ENCODE assay signal across 15 cellular contexts in the genomic region with DNA sequence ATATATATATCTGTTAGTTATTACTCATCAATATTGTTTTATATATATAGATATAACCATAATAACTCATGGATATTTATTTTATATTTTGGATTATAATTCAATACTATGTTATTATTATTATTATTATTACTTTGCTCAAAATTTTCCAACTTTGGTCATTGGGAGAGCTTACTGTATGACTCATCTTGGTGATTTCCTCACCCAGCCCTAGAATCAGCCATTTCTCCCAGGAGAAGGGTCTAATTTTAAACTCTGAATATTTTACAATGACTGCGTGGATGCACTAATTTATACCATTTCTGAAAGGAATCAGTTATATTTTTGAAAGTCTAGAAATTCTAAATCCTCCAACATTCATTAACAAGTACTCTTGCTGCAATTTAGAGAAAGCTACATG.
A peak's percentile ranks its signal among the peaks of the same experiment; 100 is the strongest.
DNase-seq lines count a peak whose midpoint lies in the region; ATAC-seq and TF ChIP-seq lines count a peak whose summit lies in the region.
"Had no signal": no experiment of that assay in that cellular context is flagged by ENCODE, and none has a peak within 500 bp of the region (broad histone marks: within the 10 kb centered on the region; RNA-seq: fewer than 3 reads in every experiment).

No MANE protein-coding gene starts in this region.

- no peaks in the 10 kb centered on the region for H3K4me1 Mint-ChIP-seq in activated CD4-positive, alpha-beta T cell treated with anti-CD3 and anti-CD28 coated beads, Interleukin-2, amount 10 ng/mL, durations not matched to agents 24 days and 14 days
- no peaks in the 10 kb centered on the region for H3K4me1 Mint-ChIP-seq in stimulated activated memory B cell treated with anti-CD40 and anti-IgM and Interleukin-4, amounts not matched to agents 10 μg/mL and 1 μg/mL and 100 μg/mL, for 72 hours
- H3K4me1 Mint-ChIP-seq: CD14-positive monocyte; CD8-positive, alpha-beta memory T cell; H9 had no signal

- DNase-seq in choroid plexus epithelial cell (ENCODE audit: low read depth) (peak; percentile 58), fibroblast of pulmonary artery (ENCODE audit: low read depth) (peak; percentile 24), myocyte (ENCODE audit: low read depth) (peak; percentile 8), ureter (ENCODE audit: low spot score) (no peak)
- no peak for DNase-seq in activated CD4-positive, alpha-beta T cell treated with anti-CD3 and anti-CD28 coated beads, Interleukin-2, amount 10 ng/mL, durations not matched to agents 24 days and 14 days
- DNase-seq: Caco-2; CD8-positive, alpha-beta memory T cell; DMS53; GF-D8; GOT3; H9 had no signal

- H3K36me3 Mint-ChIP-seq in activated CD4-positive, alpha-beta T cell treated with anti-CD3 and anti-CD28 coated beads, Interleukin-2, amount 10 ng/mL, durations not matched to agents 24 days and 14 days (ENCODE audit: low read depth): no peaks in the 10 kb centered on the region
- H3K36me3 Mint-ChIP-seq in stimulated activated memory B cell treated with anti-CD40 and anti-IgM and Interleukin-4, amounts not matched to agents 10 μg/mL and 1 μg/mL and 100 μg/mL, for 72 hours: no peaks in the 10 kb centered on the region
- H3K36me3 Mint-ChIP-seq: CD14-positive monocyte; CD8-positive, alpha-beta memory T cell had no signal

- H3K9me3 Mint-ChIP-seq in activated CD4-positive, alpha-beta T cell treated with anti-CD3 and anti-CD28 coated beads, Interleukin-2, amount 10 ng/mL, durations not matched to agents 24 days and 14 days: no peaks in the 10 kb centered on the region
- peaks cover 6% of the 10 kb centered on the region for H3K9me3 Mint-ChIP-seq in stimulated activated memory B cell treated with anti-CD40 and anti-IgM and Interleukin-4, amounts not matched to agents 10 μg/mL and 1 μg/mL and 100 μg/mL, for 72 hours
- H3K9me3 Mint-ChIP-seq: H9 had no signal

- TF ChIP-seq CTCF in choroid plexus epithelial cell (conservative IDR thresholded peaks at IDR 0.05; ENCODE audit: low read depth, low read length) (no peak), fibroblast of pulmonary artery (IDR thresholded peaks at IDR 0.05; ENCODE audit: low read length, missing control alignments) (no peak)

- no peak overlapping the region for H3K4me3 ChIP-seq in choroid plexus epithelial cell (ENCODE audit: low read depth, low read length)
- no peak overlapping the region for H3K4me3 ChIP-seq in fibroblast of pulmonary artery (replicated peaks; ENCODE audit: low read depth, low read length)

- H3K4me3 Mint-ChIP-seq in activated CD4-positive, alpha-beta T cell treated with anti-CD3 and anti-CD28 coated beads, Interleukin-2, amount 10 ng/mL, durations not matched to agents 24 days and 14 days: no peak overlapping the region
- no peak overlapping the region for H3K4me3 Mint-ChIP-seq in stimulated activated memory B cell treated with anti-CD40 and anti-IgM and Interleukin-4, amounts not matched to agents 10 μg/mL and 1 μg/mL and 100 μg/mL, for 72 hours
- H3K4me3 Mint-ChIP-seq: CD14-positive monocyte; CD8-positive, alpha-beta memory T cell; H9 had no signal

- intact Hi-C loops in activated CD4-positive, alpha-beta T cell treated with anti-CD3 and anti-CD28 coated beads, Interleukin-2, amount 10 ng/mL, durations not matched to agents 24 days and 14 days (cut with micrococcal nuclease): no loop called here

- no peaks in the 10 kb centered on the region for H3K27me3 Mint-ChIP-seq in activated CD4-positive, alpha-beta T cell treated with anti-CD3 and anti-CD28 coated beads, Interleukin-2, amount 10 ng/mL, durations not matched to agents 24 days and 14 days
- no peaks in the 10 kb centered on the region for H3K27me3 Mint-ChIP-seq in stimulated activated memory B cell treated with anti-CD40 and anti-IgM and Interleukin-4, amounts not matched to agents 10 μg/mL and 1 μg/mL and 100 μg/mL, for 72 hours
- H3K27me3 Mint-ChIP-seq: CD8-positive, alpha-beta memory T cell had no signal

- no peak overlapping the region for H3K27ac Mint-ChIP-seq in activated CD4-positive, alpha-beta T cell treated with anti-CD3 and anti-CD28 coated beads, Interleukin-2, amount 10 ng/mL, durations not matched to agents 24 days and 14 days
- H3K27ac Mint-ChIP-seq in stimulated activated memory B cell treated with anti-CD40 and anti-IgM and Interleukin-4, amounts not matched to agents 10 μg/mL and 1 μg/mL and 100 μg/mL, for 72 hours: no peak overlapping the region
- H3K27ac Mint-ChIP-seq: CD14-positive monocyte; CD8-positive, alpha-beta memory T cell; H9 had no signal

- ATAC-seq in HG02759 (IDR thresholded peaks at IDR 0.05; ENCODE audit: unreplicated experiment): no peak
- no peak for ATAC-seq in stimulated activated memory B cell treated with anti-CD40 and anti-IgM and Interleukin-4, amounts not matched to agents 10 μg/mL and 1 μg/mL and 100 μg/mL, for 72 hours
- ATAC-seq: HepG2 had no signal

Comparison
In these comparisons a context has a peak if more than half of its experiments do, and no peak if none do; other contexts are left out.
1. DNase-seq: peak in choroid plexus epithelial cell (single experiment), fibroblast of pulmonary artery (single experiment) and myocyte (single experiment); none in activated CD4-positive, alpha-beta T cell treated with anti-CD3 and anti-CD28 coated beads, Interleukin-2, amount 10 ng/mL, durations not matched to agents 24 days and 14 days (single experiment) and ureter (single experiment).